9 cellular contexts compared by ENCODE assay signal in genomic region chr5:88786217-88786560, GRCh38.
DNase-seq lines count a peak whose midpoint lies in the region; FAIRE-seq and TF ChIP-seq lines count a peak whose summit lies in the region.
"Had no signal": no experiment of that assay in that cellular context is flagged by ENCODE, and none has a peak within 500 bp of the region (broad histone marks: within the 10 kb centered on the region; RNA-seq: fewer than 3 reads in every experiment).

No MANE protein-coding gene starts in this region.

- H3K9me3 ChIP-seq in adipocyte (ENCODE audit: control insufficient read depth, low read length) = no peaks in the 10 kb centered on the region
- H3K9me3 ChIP-seq in right atrium auricular region = no peaks in the 10 kb centered on the region
- H3K9me3 ChIP-seq in skeletal muscle tissue (ENCODE audit: control insufficient read depth in 3 of 3, low read length in 3 of 3) = no peaks in the 10 kb centered on the region
- H3K9me3 ChIP-seq in HAP-1 = no peaks in the 10 kb centered on the region

- no peak for TF ChIP-seq CTCF in right atrium auricular region (IDR thresholded peaks at IDR 0.05)

- H3K27me3 ChIP-seq in adipocyte (replicated peaks; ENCODE audit: control insufficient read depth, insufficient read depth, low read length) = no peaks in the 10 kb centered on the region
- H3K27me3 ChIP-seq in right atrium auricular region = no peaks in the 10 kb centered on the region
- no peaks in the 10 kb centered on the region for H3K27me3 ChIP-seq in skeletal muscle tissue (ENCODE audit: control insufficient read depth in 3 of 3, insufficient read depth in 3 of 3, low read length in 3 of 3)
- H3K27me3 ChIP-seq in HAP-1 (ENCODE audit: low read depth) = no peaks in the 10 kb centered on the region

- in situ Hi-C loops in HAP-1 (cut with MboI; ENCODE audit: low sequenced_read_pairs) = no loop called here

- H3K4me1 ChIP-seq in adipocyte (ENCODE audit: control insufficient read depth, insufficient read depth, low read length) (peaks cover 27% of the 10 kb centered on the region), right atrium auricular region (peaks cover 0 to 36% of the 10 kb centered on the region in 2 donors), skeletal muscle tissue (ENCODE audit: control insufficient read depth in 3 of 3, insufficient read depth in 3 of 3, low read length in 3 of 3) (peaks cover 27 to 33% (median 31%) of the 10 kb centered on the region in 3 donors), HAP-1 (peaks cover 26% of the 10 kb centered on the region)

- H3K27ac ChIP-seq in right atrium auricular region = peak overlapping the region; percentile 73 to 80
- H3K27ac ChIP-seq in skeletal muscle tissue (ENCODE audit: low read depth, low read length) = peak overlapping the region; percentile 79

- peak overlapping the region; percentile 71 for H3K4me3 ChIP-seq in adipocyte (ENCODE audit: low read length)
- H3K4me3 ChIP-seq in right atrium auricular region = peak overlapping the region in 1 of 2 donors; percentile 24
- peak overlapping the region in 1 of 3 donors; percentile 2 for H3K4me3 ChIP-seq in skeletal muscle tissue (ENCODE audit: low read length in 3 of 3)
- H3K4me3 ChIP-seq in HAP-1 = no peak overlapping the region

- H3K9ac ChIP-seq in adipocyte (ENCODE audit: low read length) (peak overlapping the region; percentile 72), skeletal muscle tissue (ENCODE audit: low read depth in 1 of 3, low read length in 3 of 3) (peak overlapping the region in 2 of 3 donors; percentile 52 to 53)

- no peak for DNase-seq in GM18507 (ENCODE audit: extremely low spot score, insufficient read length, low read depth)
- peak; percentile 74 for DNase-seq in adipocyte (ENCODE audit: low read depth)
- no peak for DNase-seq in right atrium auricular region (ENCODE audit: low spot score)
- DNase-seq in inferior parietal cortex (ENCODE audit: extremely low spot score) = no peak
- no peak for DNase-seq in cortex of kidney (lab: John Stamatoyannopoulos, UW)
- DNase-seq in effector CD8-positive, alpha-beta T cell (lab: John Stamatoyannopoulos, UW) = no peak
- no peak for DNase-seq in HAP-1 (ENCODE audit: low spot score in 2 of 2)
- DNase-seq: activated naive CD4-positive, alpha-beta T cell treated with anti-CD3 and anti-CD28 coated beads, Interleukin-2, amount 50 U/mL, for 16 hours had no signal

- H3K36me3 ChIP-seq in adipocyte (ENCODE audit: control insufficient read depth, insufficient read depth, low read length, severe bottlenecking) (no peaks in the 10 kb centered on the region), right atrium auricular region (no peaks in the 10 kb centered on the region), skeletal muscle tissue (ENCODE audit: control insufficient read depth in 3 of 3, insufficient read depth in 3 of 3, low read length in 3 of 3) (peaks cover 0 to 4% (median 0%) of the 10 kb centered on the region in 3 donors), HAP-1 (replicated peaks) (no peaks in the 10 kb centered on the region)

- FAIRE-seq in GM18507 (lab: Jason Lieb, UNC) = peak; percentile 63
